In the genomic region with DNA sequence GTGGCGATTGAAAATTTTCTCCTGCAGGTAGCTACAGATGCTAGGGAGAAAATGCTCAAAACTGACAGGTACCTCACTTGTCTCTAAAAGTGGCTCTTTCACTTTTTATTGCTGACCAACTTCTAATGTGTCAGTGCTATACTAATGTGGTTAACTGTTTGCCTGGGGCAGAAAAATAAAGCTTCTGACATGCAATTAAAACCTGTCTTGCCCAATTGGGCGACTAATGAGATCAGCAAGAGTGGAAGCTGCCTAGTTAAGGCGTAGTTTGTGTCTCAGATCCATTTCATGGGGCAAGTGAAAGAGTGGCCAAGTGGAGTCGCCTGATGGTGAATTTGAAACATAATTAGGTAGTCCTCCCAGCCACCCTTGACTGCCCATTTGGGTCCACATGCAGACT, we compare ENCODE assay signal across 22 cellular contexts.
"Had no signal": no experiment of that assay in that cellular context is flagged by ENCODE, and none has a peak within 500 bp of the region (broad histone marks: within the 10 kb centered on the region; RNA-seq: fewer than 3 reads in every experiment).

No MANE protein-coding gene starts in this region.

- H3K4me3 ChIP-seq: colonic mucosa, lower lobe of right lung, ovary, right lobe of liver, thoracic aorta, tibial nerve, upper lobe of left lung had no signal

- H3K36me3 ChIP-seq: colonic mucosa, lower lobe of right lung, ovary, right lobe of liver, thoracic aorta, tibial nerve, upper lobe of left lung had no signal

- DNase-seq: colonic mucosa; dermis blood vessel endothelial cell; effector memory CD4-positive, alpha-beta T cell; hypothalamus; immature natural killer cell; islet precursor cell; kidney glomerular epithelial cell; left colon; left ventricle myocardium superior; lower lobe of right lung; natural killer cell; occipital lobe; ovary; posterior cingulate gyrus; right lobe of liver; small intestine; stimulated activated CD4-positive, alpha-beta T cell treated with anti-CD3 and anti-CD28 coated beads, Interleukin-15, amount 100 ng/mL, for 24 hours; stimulated activated CD4-positive, alpha-beta T cell treated with anti-CD3 and anti-CD28 coated beads, Interleukin-2, amount 100 ng/mL, for 48 hours; stimulated activated naive B cell treated with anti-CD40 and anti-IgM and Interleukin-4, amounts not matched to agents 10 μg/mL and 1 μg/mL and 100 μg/mL, for 72 hours; upper lobe of left lung had no signal

- H3K9me3 ChIP-seq: colonic mucosa, lower lobe of right lung, ovary, right lobe of liver, thoracic aorta, tibial nerve, upper lobe of left lung had no signal

- H3K4me1 ChIP-seq: colonic mucosa, lower lobe of right lung, tibial nerve, upper lobe of left lung had no signal

- H3K27ac ChIP-seq: colonic mucosa, lower lobe of right lung, ovary, right lobe of liver, thoracic aorta, tibial nerve, upper lobe of left lung had no signal
